Comparison of ENCODE assay signal across 8 cellular contexts in genomic region chr14:23285530-23286019, GRCh38. TPM values are rescaled to one million over a fixed set of nuclear protein-coding genes. Genes with fewer than 3 reads are reported as not detected.
DNase-seq lines count a peak whose midpoint lies in the region; ATAC-seq and TF ChIP-seq lines count a peak whose summit lies in the region.

No MANE protein-coding gene starts in this region.

- peak overlapping the region; percentile 83 for H3K23ac ChIP-seq in IMR-90 (ENCODE audit: low read depth, low read length)

- H3K4me3 ChIP-seq in IMR-90 (ENCODE audit: insufficient read depth, low read depth, low read length) (peak overlapping the region; percentile 95), body of pancreas (peak overlapping the region; percentile 72 to 86)

- no peak for TF ChIP-seq RAD21 in IMR-90 (IDR thresholded peaks at IDR 0.05; ENCODE audit: low read length)

- BruUV-seq in IMR-90 (replicated peaks; lab: Mats Ljungman, UMichigan) = no TSS peak

- TF ChIP-seq CTCF in IMR-90 (conservative IDR thresholded peaks at IDR 0.05; ENCODE audit: low read depth, low read length) (no peak), body of pancreas (IDR thresholded peaks at IDR 0.05) (no peak)

- intact Hi-C loops in IMR-90 (cut with micrococcal nuclease) (loop anchor here (1.0 kb wide), 1 partner anchor 36 kb away; the partner anchor contains the start of gene PABPN1), body of pancreas (cut with DNase I) (no loop called here)

- H3K4ac ChIP-seq in IMR-90 (ENCODE audit: low read depth, low read length) = peak overlapping the region; percentile 48

- DNase-seq in ELF-1 (ENCODE audit: low read depth, low spot score) (peak; percentile 27), IMR-90 (no peak), body of pancreas (no peak), kidney glomerular epithelial cell (lab: John Stamatoyannopoulos, UW) (peak; percentile 22), substantia nigra (lab: John Stamatoyannopoulos, UW) (peak in 2 of 49 donors; percentile 59 to 60), kidney tubule cell (ENCODE audit: low spot score) (no peak)
- DNase-seq in stimulated activated CD8-positive, alpha-beta memory T cell treated with anti-CD3 and anti-CD28 coated beads, Interleukin-4, amount 100 ng/mL, for 48 hours = no peak

- POLR2A ChIA-PET in IMR-90 (lab: Charles Lee; ENCODE audit: unreplicated experiment) = no interaction called here

- dilution Hi-C loops in IMR-90 (cut with HindIII; ENCODE audit: low sequenced_read_pairs, unreplicated experiment) = no loop called here

- CTCF ChIA-PET in IMR-90 (lab: Yijun Ruan, JAX) = no interaction called here

- H2AK5ac ChIP-seq in IMR-90 (ENCODE audit: low read depth, low read length) = peak overlapping the region; percentile 78

- no CpG with 5 or more reads among the region's 22 CpGs for WGBS in IMR-90 (ENCODE audit: extremely low coverage in 2 of 2, insufficient read length in 1 of 2), 2 experiments
- 0% methylated on average over 15 to 22 of the region's 22 CpGs for WGBS in body of pancreas, 2 donors

- no peak overlapping the region for H2BK20ac ChIP-seq in IMR-90 (ENCODE audit: low read depth, low read length)

- H3K4me1 ChIP-seq in IMR-90 (ENCODE audit: control insufficient read depth, insufficient read depth, low read length) (peaks cover 7% of the 10 kb centered on the region), body of pancreas (peaks cover 31% of the 10 kb centered on the region)

- H2BK5ac ChIP-seq in IMR-90 (ENCODE audit: low read depth, low read length, poor library complexity, severe bottlenecking) = peak overlapping the region; percentile 26

- TF ChIP-seq POLR2A in IMR-90 (IDR thresholded peaks at IDR 0.05; ENCODE audit: low read depth, low read length) (no peak), body of pancreas (IDR thresholded peaks at IDR 0.05) (no peak)

- in situ Hi-C loops in IMR-90 (cut with MboI; ENCODE audit: low sequenced_read_pairs) = no loop called here

- H2AK9ac ChIP-seq in IMR-90 (replicated peaks; ENCODE audit: low read depth, low read length, poor library complexity) = peak overlapping the region; percentile 83

- H4K8ac ChIP-seq in IMR-90 (ENCODE audit: low read depth in 2 of 2, low read length in 2 of 2) = peak overlapping the region; percentile 67 to 79

- H3K18ac ChIP-seq in IMR-90 (ENCODE audit: low read depth, low read length) = peak overlapping the region; percentile 47; the same call in 1 of the 2 replicates

- no peaks in the 10 kb centered on the region for H4K20me1 ChIP-seq in IMR-90 (ENCODE audit: insufficient read depth, low read length)

- H3K27me3 ChIP-seq in IMR-90 (ENCODE audit: control insufficient read depth, insufficient read depth, low read length) = no peaks in the 10 kb centered on the region; the same call in 1 of the 2 replicates
- H3K27me3 ChIP-seq in body of pancreas = no peaks in the 10 kb centered on the region

- H2BK15ac ChIP-seq in IMR-90 (ENCODE audit: low read depth, low read length) = no peak overlapping the region

- H3K79me1 ChIP-seq in IMR-90 (ENCODE audit: low read depth in 1 of 2, low read length in 2 of 2) = peaks cover 15 to 16% of the 10 kb centered on the region in 2 experiments

- ATAC-seq in GM21529 (IDR thresholded peaks at IDR 0.05; ENCODE audit: unreplicated experiment) (peak; percentile 27), IMR-90 (ENCODE audit: low read depth) (peak; percentile 33), body of pancreas (peak; percentile 30)

- H3K36me3 ChIP-seq in IMR-90 (ENCODE audit: control insufficient read depth, insufficient read depth, low read length) (no peaks in the 10 kb centered on the region), body of pancreas (replicated peaks in 1 of 2; ENCODE audit: insufficient read depth in 1 of 2, low read depth in 2 of 2) (no peaks in the 10 kb centered on the region)

- H4K5ac ChIP-seq in IMR-90 (ENCODE audit: low read depth, low read length) = peak overlapping the region; percentile 14; the same call in 1 of the 2 replicates

- H3K9me1 ChIP-seq in IMR-90 (ENCODE audit: insufficient read depth, low read length) = peaks cover 6% of the 10 kb centered on the region; the same call in 1 of the 2 replicates

- H4K91ac ChIP-seq in IMR-90 (ENCODE audit: insufficient read depth, low read depth, low read length) = peak overlapping the region; percentile 66

- peak overlapping the region; percentile 84 for H3K9ac ChIP-seq in IMR-90 (ENCODE audit: low read depth, low read length)

- H3K4me2 ChIP-seq in IMR-90 (ENCODE audit: low read depth, low read length) = peak overlapping the region; percentile 99

- H2AFZ ChIP-seq in IMR-90 (replicated peaks; ENCODE audit: low read length, poor library complexity) = peak overlapping the region; percentile 97

- peak overlapping the region; percentile 73 for H3K56ac ChIP-seq in IMR-90 (ENCODE audit: extremely low read depth, insufficient read depth, low read length)

- H3K9me3 ChIP-seq in IMR-90 (ENCODE audit: control insufficient read depth, insufficient read depth, low read length) = no peaks in the 10 kb centered on the region
- H3K9me3 ChIP-seq in body of pancreas = no peaks in the 10 kb centered on the region

- peak overlapping the region; percentile 60 for H3K14ac ChIP-seq in IMR-90 (replicated peaks; ENCODE audit: low read depth, low read length)

- H3K27ac ChIP-seq in IMR-90 (ENCODE audit: insufficient read depth, low read length) (peak overlapping the region; percentile 51), body of pancreas (peak overlapping the region; percentile 76 to 95 (median 93)), substantia nigra (ENCODE audit: low read depth, low read length, poor library complexity, severe bottlenecking) (peak overlapping the region; percentile 96)

- H2BK120ac ChIP-seq in IMR-90 (ENCODE audit: low read depth, low read length) = no peak overlapping the region

TF ChIP-seq in IMR-90, 13 proteins besides CTCF, POLR2A, EP300 and RAD21:
- no peak for TF ChIP-seq NFE2L2 (IDR thresholded peaks at IDR 0.05; ENCODE audit: low read depth, low read length)
- no peak for TF ChIP-seq MAFK (IDR thresholded peaks at IDR 0.05; ENCODE audit: low read depth, low read length)
- no peak for TF ChIP-seq CHD1 (IDR thresholded peaks at IDR 0.05; ENCODE audit: low read depth, low read length)
- no peak for TF ChIP-seq MAZ (IDR thresholded peaks at IDR 0.05; ENCODE audit: borderline replicate concordance, low read depth, low read length)
- TF ChIP-seq MXI1 (IDR thresholded peaks at IDR 0.05; ENCODE audit: borderline replicate concordance, low read depth, low read length) = no peak
- no peak for TF ChIP-seq BHLHE40 (IDR thresholded peaks at IDR 0.05; ENCODE audit: low read depth, low read length)
- TF ChIP-seq FOS (IDR thresholded peaks at IDR 0.05; ENCODE audit: low read depth, low read length) = no peak
- TF ChIP-seq USF2 (IDR thresholded peaks at IDR 0.05; ENCODE audit: low read depth, low read length) = no peak
- TF ChIP-seq RCOR1 (IDR thresholded peaks at IDR 0.05; ENCODE audit: insufficient replicate concordance, low read length) = no peak
- TF ChIP-seq CEBPB (IDR thresholded peaks at IDR 0.05; ENCODE audit: low read depth, low read length) = no peak
- TF ChIP-seq RFX5 (IDR thresholded peaks at IDR 0.05; ENCODE audit: low read depth, low read length) = no peak
- no peak for TF ChIP-seq ELK1 (IDR thresholded peaks at IDR 0.05; ENCODE audit: borderline replicate concordance, low read depth, low read length)
- TF ChIP-seq SMC3 (IDR thresholded peaks at IDR 0.05; ENCODE audit: low read depth, low read length) = no peak

RNA-seq across cellular contexts. Expression of gene HOMEZ, which starts 0.4 kb away (rescaled TPM):
- total RNA-seq in IMR-90 (2012; rRNA removed) = 5.8 and 7.7 TPM in 2 replicates
- polyA plus RNA-seq in IMR-90 (2012; rRNA removed) = 9.7 and 10.3 TPM in 2 replicates
- polyA plus RNA-seq in IMR-90 (2012; cell fraction: cytosol; rRNA removed) = 4.1 and 4.2 TPM in 2 replicates
- 3.1 and 5.7 TPM in 2 replicates for polyA plus RNA-seq in IMR-90 (2012; cell fraction: nucleus; rRNA removed; ENCODE audit: low replicate concordance)
- total RNA-seq in body of pancreas = 1 to 10 TPM; 4.9 to 8.6 TPM

RNA-seq across cellular contexts. Expression of gene PPP1R3E, which starts 17.1 kb away (rescaled TPM):
- total RNA-seq in IMR-90 (2012; rRNA removed) = 1.1 and 1.3 TPM in 2 replicates
- polyA plus RNA-seq in IMR-90 (2012; rRNA removed) = 2.5 and 3.5 TPM in 2 replicates
- polyA plus RNA-seq in IMR-90 (2012; cell fraction: cytosol; rRNA removed) = 0.63 and 0.75 TPM in 2 replicates
- 5.0 and 22.5 TPM in 2 replicates for polyA plus RNA-seq in IMR-90 (2012; cell fraction: nucleus; rRNA removed; ENCODE audit: low replicate concordance)
- 1 to 10 TPM; 5.4 to 9.6 TPM for total RNA-seq in body of pancreas

RNA-seq across cellular contexts. Expression of gene BCL2L2, which starts 21.1 kb away (rescaled TPM):
- total RNA-seq in IMR-90 (2012; rRNA removed) (14.5 and 16.9 TPM in 2 replicates), body of pancreas (10 to 100 TPM; 25.4 to 73.2 TPM)
- 30.6 and 40.9 TPM in 2 replicates for polyA plus RNA-seq in IMR-90 (2012; rRNA removed)
- 21.7 and 27.3 TPM in 2 replicates for polyA plus RNA-seq in IMR-90 (2012; cell fraction: cytosol; rRNA removed)
- polyA plus RNA-seq in IMR-90 (2012; cell fraction: nucleus; rRNA removed; ENCODE audit: low replicate concordance) = 62.4 and 84.0 TPM in 2 replicates

RNA-seq across cellular contexts. Expression of gene PABPN1, which starts 35.7 kb away (rescaled TPM):
- total RNA-seq in IMR-90 (2012; rRNA removed) (74.4 and 104 TPM in 2 replicates), body of pancreas (10 to 100 TPM; 28.8 to 46.8 TPM)
- 192 and 211 TPM in 2 replicates for polyA plus RNA-seq in IMR-90 (2012; rRNA removed)
- 68.9 and 112 TPM in 2 replicates for polyA plus RNA-seq in IMR-90 (2012; cell fraction: cytosol; rRNA removed)
- polyA plus RNA-seq in IMR-90 (2012; cell fraction: nucleus; rRNA removed; ENCODE audit: low replicate concordance) = 620 and 1,496 TPM in 2 replicates

RNA-seq across cellular contexts. Expression of gene RNF212B, which starts 47.8 kb away (rescaled TPM):
- total RNA-seq in IMR-90 (2012; rRNA removed) (not detected in 2 replicates), body of pancreas (not detected)
- not detected in 2 replicates for polyA plus RNA-seq in IMR-90 (2012; rRNA removed)
- not detected in 2 replicates for polyA plus RNA-seq in IMR-90 (2012; cell fraction: cytosol; rRNA removed)
- polyA plus RNA-seq in IMR-90 (2012; cell fraction: nucleus; rRNA removed; ENCODE audit: low replicate concordance) = not detected in 2 replicates

Comparison
In these comparisons a context has a peak if more than half of its experiments do, and no peak if none do; other contexts are left out.
1. DNase-seq: peak in ELF-1 (single experiment) and kidney glomerular epithelial cell (single experiment); none in IMR-90 (single experiment), body of pancreas (0 of 4), kidney tubule cell (single experiment) and stimulated activated CD8-positive, alpha-beta memory T cell treated with anti-CD3 and anti-CD28 coated beads, Interleukin-4, amount 100 ng/mL, for 48 hours (single experiment).
2. Peak in every context shown above with its lines, with median percentiles within 50 percentile points of each other: ATAC-seq and H3K27ac ChIP-seq.